9 cellular contexts compared by ENCODE assay signal in the genomic region with DNA sequence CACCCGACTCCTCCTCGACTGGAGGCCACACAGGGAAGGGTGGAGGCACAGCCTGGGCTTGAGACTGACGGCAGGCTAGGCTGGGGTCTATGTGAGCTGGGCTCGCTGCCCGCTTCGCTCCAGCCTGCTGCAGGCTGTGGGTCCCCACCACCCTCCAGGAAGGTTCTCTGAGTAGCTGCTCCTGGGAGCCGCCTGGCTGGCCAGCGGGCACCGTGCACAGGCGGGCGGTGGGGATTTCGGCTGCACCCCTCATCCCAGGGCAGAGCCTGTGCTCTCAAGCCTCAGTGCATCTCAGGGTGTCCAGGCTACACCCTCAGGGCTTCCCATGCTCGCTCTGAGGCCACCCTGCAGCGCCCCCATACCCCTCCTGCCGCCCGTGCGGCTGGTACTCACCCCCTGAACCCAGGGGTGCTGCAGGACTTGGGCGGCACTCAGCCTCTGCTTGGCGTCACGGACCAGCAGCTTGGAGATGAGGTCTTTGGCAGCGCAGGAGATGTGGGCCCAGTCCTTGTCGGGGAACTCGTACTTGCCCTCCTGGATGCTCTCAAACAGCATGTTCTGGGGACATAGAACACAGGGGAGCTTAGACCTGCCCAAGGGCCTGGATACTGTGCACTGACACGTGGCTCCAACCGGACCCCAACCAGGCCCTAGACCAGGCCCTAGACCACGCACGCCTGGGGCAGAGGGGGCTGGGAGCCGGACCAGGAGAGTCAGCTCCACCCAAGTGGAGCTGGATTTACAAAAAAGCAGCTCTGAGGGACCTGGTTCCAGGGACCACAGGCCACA. TPM values are rescaled to one million over a fixed set of nuclear protein-coding genes. Genes with fewer than 3 reads are reported as not detected.
DNase-seq lines count a peak whose midpoint lies in the region; ATAC-seq, FAIRE-seq and TF ChIP-seq lines count a peak whose summit lies in the region.
"Had no signal": no experiment of that assay in that cellular context is flagged by ENCODE, and none has a peak within 500 bp of the region (broad histone marks: within the 10 kb centered on the region; RNA-seq: fewer than 3 reads in every experiment).

No MANE protein-coding gene starts in this region.

- POLR2A ChIA-PET in activated CD4-positive, alpha-beta T cell treated with anti-CD3 and anti-CD28 coated beads, Interleukin-2, amount 10 ng/mL, durations not matched to agents 7 days and 5 days (lab: Charles Lee): no interaction called here
- POLR2A ChIA-PET in HepG2 (lab: Yijun Ruan, JAX): interaction anchor here (1.5 to 2.6 kb wide), 3 partner anchors 11 to 20 kb away, joined by 5 to 7 read pairs (median 5); no protein-coding TSS in a partner anchor

- no peaks in the 10 kb centered on the region for H3K27me3 Mint-ChIP-seq in activated CD4-positive, alpha-beta T cell treated with anti-CD3 and anti-CD28 coated beads, Interleukin-2, amount 10 ng/mL, durations not matched to agents 7 days and 5 days

- peaks cover 37% of the 10 kb centered on the region for H3K4me1 ChIP-seq in adipocyte (ENCODE audit: control insufficient read depth, insufficient read depth, low read length)
- no peaks in the 10 kb centered on the region for H3K4me1 ChIP-seq in HepG2 (ENCODE audit: insufficient read depth, low read length)
- H3K4me1 ChIP-seq in thoracic aorta (ENCODE audit: control insufficient read depth in 1 of 2, low read depth in 2 of 2): peaks cover 20 to 49% of the 10 kb centered on the region in 2 donors

- ATAC-seq in HepG2: no peak; the same call in 2 of the 3 replicates
- no peak for ATAC-seq in thoracic aorta (ENCODE audit: insufficient number of reproducible peaks, low FRiP score, low read depth)
- ATAC-seq in HG03280 (IDR thresholded peaks at IDR 0.05; ENCODE audit: unreplicated experiment): no peak

- H4K20me1 ChIP-seq in HepG2 (ENCODE audit: insufficient read depth, low read length): 0 out of 2 replicates have a peak, but pooled peaks cover 8% of the 10 kb centered on the region

- no peak for DNase-seq in activated CD4-positive, alpha-beta T cell treated with anti-CD3 and anti-CD28 coated beads, Interleukin-2, amount 10 ng/mL, durations not matched to agents 7 days and 5 days
- DNase-seq in activated CD4-positive, alpha-beta T cell treated with anti-CD3 and anti-CD28 coated beads for 4 hours: no peak
- DNase-seq in adipocyte (ENCODE audit: low read depth): no peak
- no peak for DNase-seq in HepG2 (ENCODE audit: low spot score)
- no peak for DNase-seq in thoracic aorta (ENCODE audit: low spot score)
- DNase-seq in HuH-7.5 (ENCODE audit: low spot score): no peak
- DNase-seq in AG08395 (ENCODE audit: low spot score): no peak

- CTCF ChIA-PET in activated CD4-positive, alpha-beta T cell treated with anti-CD3 and anti-CD28 coated beads, Interleukin-2, amount 10 ng/mL, durations not matched to agents 7 days and 5 days (lab: Charles Lee): interaction anchor here (0.6 to 2.0 kb wide), 2 partner anchors 12 to 21 kb away, joined by 3 to 5 read pairs; no protein-coding TSS in a partner anchor
- CTCF ChIA-PET in HepG2 (lab: Yijun Ruan, JAX; ENCODE audit: low intra/inter-chr PET ratio, low total read pairs): no interaction called here

- WGBS in HepG2 (ENCODE audit: low lambda C conversion rate): 99% methylated on average over 14 of the region's 28 CpGs

- no TSS peak for BruUV-seq in HepG2 (replicated peaks; lab: Mats Ljungman, UMichigan)

- H3K27ac ChIP-seq in HepG2 (ENCODE audit: extremely low read length, insufficient read depth, low read length) (no peak overlapping the region), thoracic aorta (peak overlapping the region; percentile 76 to 88)

- in situ Hi-C loops in HepG2 (cut with HindIII; ENCODE audit: extremely low pct_ligation_motif_present, low pct_unique_long_range_greater_than_20kb): no loop called here

- H3K79me2 ChIP-seq in HepG2 (ENCODE audit: insufficient read depth, low read length): no peaks in the 10 kb centered on the region

- H3K9ac ChIP-seq in adipocyte (ENCODE audit: low read length) (peak overlapping the region; percentile 12), HepG2 (ENCODE audit: insufficient read depth, low read depth, low read length) (no peak overlapping the region)

- TF ChIP-seq EP300 in HepG2 (IDR thresholded peaks at IDR 0.05; ENCODE audit: low read depth in 2 of 2, low read length in 2 of 2): no peak
- TF ChIP-seq EP300 in HepG2 (CRISPR knock-in tag; IDR thresholded peaks at IDR 0.05; ENCODE audit: borderline replicate concordance): no peak

- H3K9me3 ChIP-seq in adipocyte (ENCODE audit: control insufficient read depth, low read length) (peaks cover under 1% of the 10 kb centered on the region), HepG2 (ENCODE audit: low read length) (no peaks in the 10 kb centered on the region), thoracic aorta (peaks cover 1% of the 10 kb centered on the region)

- no peak for TF ChIP-seq CTCF in HepG2 (CRISPR knock-in tag; IDR thresholded peaks at IDR 0.05)
- TF ChIP-seq CTCF in thoracic aorta (IDR thresholded peaks at IDR 0.05): no peak

- H3K4me1 Mint-ChIP-seq in activated CD4-positive, alpha-beta T cell treated with anti-CD3 and anti-CD28 coated beads, Interleukin-2, amount 10 ng/mL, durations not matched to agents 7 days and 5 days: peaks cover 31% of the 10 kb centered on the region

- H3K36me3 ChIP-seq in adipocyte (ENCODE audit: control insufficient read depth, insufficient read depth, low read length, severe bottlenecking): peaks cover 80% of the 10 kb centered on the region
- H3K36me3 ChIP-seq in HepG2 (replicated peaks in 1 of 2; ENCODE audit: control insufficient read depth in 1 of 2, insufficient read depth in 2 of 2, low read length in 2 of 2): peaks cover 19 to 47% of the 10 kb centered on the region in 2 experiments
- H3K36me3 ChIP-seq in thoracic aorta: peaks cover 54% of the 10 kb centered on the region

- no peak for TF ChIP-seq POLR2A in HepG2 (IDR thresholded peaks at IDR 0.05; ENCODE audit: insufficient read depth in 1 of 2, low read depth in 2 of 2, low read length in 2 of 2)

- H3K27me3 ChIP-seq in adipocyte (replicated peaks; ENCODE audit: control insufficient read depth, insufficient read depth, low read length) (no peaks in the 10 kb centered on the region), HepG2 (ENCODE audit: control insufficient read depth in 1 of 2, insufficient read depth in 2 of 2, low read length in 2 of 2) (no peaks in the 10 kb centered on the region), thoracic aorta (replicated peaks; ENCODE audit: insufficient read depth) (no peaks in the 10 kb centered on the region)

- peak overlapping the region; percentile 85 for H3K27ac Mint-ChIP-seq in activated CD4-positive, alpha-beta T cell treated with anti-CD3 and anti-CD28 coated beads, Interleukin-2, amount 10 ng/mL, durations not matched to agents 7 days and 5 days

- H2AFZ ChIP-seq in HepG2 (ENCODE audit: low read length): no peak overlapping the region

- TF ChIP-seq RAD21 in HepG2 (CRISPR knock-in tag; IDR thresholded peaks at IDR 0.05): no peak

- no peak overlapping the region for H3K4me2 ChIP-seq in HepG2 (ENCODE audit: low read depth, low read length)

- H3K4me3 Mint-ChIP-seq in activated CD4-positive, alpha-beta T cell treated with anti-CD3 and anti-CD28 coated beads, Interleukin-2, amount 10 ng/mL, durations not matched to agents 7 days and 5 days: peak overlapping the region; percentile 54

- intact Hi-C loops in HepG2 (cut with micrococcal nuclease; ENCODE audit: unreplicated experiment): no loop called here

- H3K36me3 Mint-ChIP-seq in activated CD4-positive, alpha-beta T cell treated with anti-CD3 and anti-CD28 coated beads, Interleukin-2, amount 10 ng/mL, durations not matched to agents 7 days and 5 days (ENCODE audit: low read depth): peaks cover 21% of the 10 kb centered on the region

- H3K9me3 Mint-ChIP-seq in activated CD4-positive, alpha-beta T cell treated with anti-CD3 and anti-CD28 coated beads, Interleukin-2, amount 10 ng/mL, durations not matched to agents 7 days and 5 days: no peaks in the 10 kb centered on the region

- H3K4me3 ChIP-seq in adipocyte (ENCODE audit: low read length): no peak overlapping the region
- no peak overlapping the region for H3K4me3 ChIP-seq in HepG2 (replicated peaks in 1 of 3; ENCODE audit: insufficient read depth in 1 of 3, low read depth in 2 of 3, low read length in 3 of 3)
- no peak overlapping the region for H3K4me3 ChIP-seq in thoracic aorta

- no peak for FAIRE-seq in HepG2 (lab: Jason Lieb, UNC)
- FAIRE-seq: bronchial epithelial cell had no signal

RNA-seq across cellular contexts. Expression of gene MKNK2, which starts 10.2 kb away (rescaled TPM):
- 100 to 1,000 TPM; 198 to 228 TPM for total RNA-seq in activated CD4-positive, alpha-beta T cell treated with anti-CD3 and anti-CD28 coated beads, Interleukin-2, amount 10 ng/mL, durations not matched to agents 7 days and 5 days
- total RNA-seq in HepG2 (2016; rRNA removed; fragmentation: Illumina TruSeq; extraction: Trizol): 35.5 and 44.9 TPM in 2 replicates
- total RNA-seq in HepG2 (2016; cell fraction: cytosol; rRNA removed; fragmentation: Illumina TruSeq; extraction: Trizol; ENCODE audit: low read depth): 52.3 and 57.0 TPM in 2 replicates
- total RNA-seq in HepG2 (2016; cell fraction: insoluble cytoplasmic fraction; rRNA removed; fragmentation: Illumina TruSeq; extraction: Trizol): 30.7 and 45.2 TPM in 2 replicates
- 90.7 and 98.8 TPM in 2 replicates for total RNA-seq in HepG2 (2016; cell fraction: membrane; rRNA removed; fragmentation: Illumina TruSeq; extraction: Trizol)
- total RNA-seq in HepG2 (2016; cell fraction: nucleus; rRNA removed; fragmentation: Illumina TruSeq; extraction: Trizol): 29.7 and 31.4 TPM in 2 replicates
- polyA plus RNA-seq in HepG2 (2011; rRNA removed): 112 and 129 TPM in 2 replicates
- 75.6 and 125 TPM in 2 replicates for polyA plus RNA-seq in HepG2 (2011; cell fraction: cytosol; rRNA removed)
- 253 and 307 TPM in 2 replicates for polyA plus RNA-seq in HepG2 (2011; cell fraction: nucleus; rRNA removed)
- polyA plus RNA-seq in HepG2 (2012): 68.1 and 73.6 TPM in 2 replicates
- 65.6 and 66.5 TPM in 2 replicates for polyA plus RNA-seq in HepG2 (2016; cell fraction: cytosol; fragmentation: Illumina TruSeq; extraction: Trizol; ENCODE audit: low read depth)
- polyA plus RNA-seq in HepG2 (2016; cell fraction: insoluble cytoplasmic fraction; fragmentation: Illumina TruSeq; extraction: Trizol; ENCODE audit: low read depth): 34.0 and 45.2 TPM in 2 replicates
- polyA plus RNA-seq in HepG2 (2016; cell fraction: membrane; fragmentation: Illumina TruSeq; extraction: Trizol; ENCODE audit: low read depth): 77.4 and 85.7 TPM in 2 replicates
- 73.2 and 74.3 TPM in 2 replicates for polyA plus RNA-seq in HepG2 (2016; cell fraction: nucleus; fragmentation: Illumina TruSeq; extraction: Trizol; ENCODE audit: insufficient read depth, low read depth)
- 79.7 and 204 TPM in 2 replicates for polyA minus RNA-seq in HepG2 (2011; rRNA and poly(A)+ RNA removed; ENCODE audit: low replicate concordance)
- 99.9 and 101 TPM in 2 replicates for polyA minus RNA-seq in HepG2 (2011; cell fraction: cytosol; rRNA and poly(A)+ RNA removed)
- 40.2 and 51.7 TPM in 2 replicates for polyA minus RNA-seq in HepG2 (2011; cell fraction: nucleus; rRNA and poly(A)+ RNA removed)
- 10 to 100 TPM; 69.7 to 96.3 TPM for total RNA-seq in thoracic aorta

RNA-seq across cellular contexts. Expression of gene BTBD2, which starts 25.3 kb away (rescaled TPM):
- total RNA-seq in activated CD4-positive, alpha-beta T cell treated with anti-CD3 and anti-CD28 coated beads, Interleukin-2, amount 10 ng/mL, durations not matched to agents 7 days and 5 days: 10 to 100 TPM; 61.3 to 66.3 TPM
- total RNA-seq in HepG2 (2016; rRNA removed; fragmentation: Illumina TruSeq; extraction: Trizol) (28.1 and 30.9 TPM in 2 replicates), thoracic aorta (100 to 1,000 TPM in 1 of 2 donors, 10 to 100 TPM in 1; 43.2 to 107 TPM)
- total RNA-seq in HepG2 (2016; cell fraction: cytosol; rRNA removed; fragmentation: Illumina TruSeq; extraction: Trizol; ENCODE audit: low read depth): 33.3 and 38.0 TPM in 2 replicates
- total RNA-seq in HepG2 (2016; cell fraction: insoluble cytoplasmic fraction; rRNA removed; fragmentation: Illumina TruSeq; extraction: Trizol): 26.7 and 27.1 TPM in 2 replicates
- total RNA-seq in HepG2 (2016; cell fraction: membrane; rRNA removed; fragmentation: Illumina TruSeq; extraction: Trizol): 73.7 and 74.9 TPM in 2 replicates
- 18.7 and 18.8 TPM in 2 replicates for total RNA-seq in HepG2 (2016; cell fraction: nucleus; rRNA removed; fragmentation: Illumina TruSeq; extraction: Trizol)
- 45.3 and 45.6 TPM in 2 replicates for polyA plus RNA-seq in HepG2 (2011; rRNA removed)
- polyA plus RNA-seq in HepG2 (2011; cell fraction: cytosol; rRNA removed): 23.9 and 43.2 TPM in 2 replicates
- polyA plus RNA-seq in HepG2 (2011; cell fraction: nucleus; rRNA removed): 43.1 and 48.6 TPM in 2 replicates
- polyA plus RNA-seq in HepG2 (2012): 46.5 and 49.0 TPM in 2 replicates
- polyA plus RNA-seq in HepG2 (2016; cell fraction: cytosol; fragmentation: Illumina TruSeq; extraction: Trizol; ENCODE audit: low read depth): 74.0 and 79.4 TPM in 2 replicates
- polyA plus RNA-seq in HepG2 (2016; cell fraction: insoluble cytoplasmic fraction; fragmentation: Illumina TruSeq; extraction: Trizol; ENCODE audit: low read depth): 39.4 and 51.6 TPM in 2 replicates
- 106 and 123 TPM in 2 replicates for polyA plus RNA-seq in HepG2 (2016; cell fraction: membrane; fragmentation: Illumina TruSeq; extraction: Trizol; ENCODE audit: low read depth)
- 43.6 and 45.5 TPM in 2 replicates for polyA plus RNA-seq in HepG2 (2016; cell fraction: nucleus; fragmentation: Illumina TruSeq; extraction: Trizol; ENCODE audit: insufficient read depth, low read depth)
- 32.8 and 55.6 TPM in 2 replicates for polyA minus RNA-seq in HepG2 (2011; rRNA and poly(A)+ RNA removed; ENCODE audit: low replicate concordance)
- polyA minus RNA-seq in HepG2 (2011; cell fraction: cytosol; rRNA and poly(A)+ RNA removed): 39.1 and 43.2 TPM in 2 replicates
- polyA minus RNA-seq in HepG2 (2011; cell fraction: nucleus; rRNA and poly(A)+ RNA removed): 10.3 and 12.1 TPM in 2 replicates

RNA-seq across cellular contexts. Expression of gene MOB3A, which starts 55.3 kb away (rescaled TPM):
- total RNA-seq in activated CD4-positive, alpha-beta T cell treated with anti-CD3 and anti-CD28 coated beads, Interleukin-2, amount 10 ng/mL, durations not matched to agents 7 days and 5 days: 100 to 1,000 TPM; 217 to 239 TPM
- total RNA-seq in HepG2 (2016; rRNA removed; fragmentation: Illumina TruSeq; extraction: Trizol) (3.5 and 4.3 TPM in 2 replicates), thoracic aorta (10 to 100 TPM; 37.8 to 50.9 TPM)
- total RNA-seq in HepG2 (2016; cell fraction: cytosol; rRNA removed; fragmentation: Illumina TruSeq; extraction: Trizol; ENCODE audit: low read depth): 2.2 and 2.7 TPM in 2 replicates
- total RNA-seq in HepG2 (2016; cell fraction: insoluble cytoplasmic fraction; rRNA removed; fragmentation: Illumina TruSeq; extraction: Trizol): 3.5 and 4.0 TPM in 2 replicates
- 2.7 and 3.2 TPM in 2 replicates for total RNA-seq in HepG2 (2016; cell fraction: membrane; rRNA removed; fragmentation: Illumina TruSeq; extraction: Trizol)
- 2.4 and 2.5 TPM in 2 replicates for total RNA-seq in HepG2 (2016; cell fraction: nucleus; rRNA removed; fragmentation: Illumina TruSeq; extraction: Trizol)
- 17.8 and 20.3 TPM in 2 replicates for polyA plus RNA-seq in HepG2 (2011; rRNA removed)
- polyA plus RNA-seq in HepG2 (2011; cell fraction: cytosol; rRNA removed): 13.9 and 16.9 TPM in 2 replicates
- 10.8 and 12.6 TPM in 2 replicates for polyA plus RNA-seq in HepG2 (2011; cell fraction: nucleus; rRNA removed)
- 6.2 and 6.8 TPM in 2 replicates for polyA plus RNA-seq in HepG2 (2012)
- 0.97 and 1.0 TPM in 2 replicates for polyA plus RNA-seq in HepG2 (2016; cell fraction: cytosol; fragmentation: Illumina TruSeq; extraction: Trizol; ENCODE audit: low read depth)
- polyA plus RNA-seq in HepG2 (2016; cell fraction: insoluble cytoplasmic fraction; fragmentation: Illumina TruSeq; extraction: Trizol; ENCODE audit: low read depth): 6.2 and 7.9 TPM in 2 replicates
- 2.8 TPM in 2 replicates for polyA plus RNA-seq in HepG2 (2016; cell fraction: membrane; fragmentation: Illumina TruSeq; extraction: Trizol; ENCODE audit: low read depth)
- polyA plus RNA-seq in HepG2 (2016; cell fraction: nucleus; fragmentation: Illumina TruSeq; extraction: Trizol; ENCODE audit: insufficient read depth, low read depth): 6.6 and 6.8 TPM in 2 replicates
- polyA minus RNA-seq in HepG2 (2011; rRNA and poly(A)+ RNA removed; ENCODE audit: low replicate concordance): 23.6 and 71.5 TPM in 2 replicates
- polyA minus RNA-seq in HepG2 (2011; cell fraction: cytosol; rRNA and poly(A)+ RNA removed): 19.3 and 25.0 TPM in 2 replicates
- polyA minus RNA-seq in HepG2 (2011; cell fraction: nucleus; rRNA and poly(A)+ RNA removed): 5.3 and 6.0 TPM in 2 replicates

RNA-seq across cellular contexts. Expression of gene IZUMO4, which starts 55.9 kb away (rescaled TPM):
- 1 to 10 TPM; 7.5 to 9.9 TPM for total RNA-seq in activated CD4-positive, alpha-beta T cell treated with anti-CD3 and anti-CD28 coated beads, Interleukin-2, amount 10 ng/mL, durations not matched to agents 7 days and 5 days
- 0.24 and 0.77 TPM in 2 replicates for total RNA-seq in HepG2 (2016; rRNA removed; fragmentation: Illumina TruSeq; extraction: Trizol)
- 0.79 and 0.91 TPM in 2 replicates for total RNA-seq in HepG2 (2016; cell fraction: cytosol; rRNA removed; fragmentation: Illumina TruSeq; extraction: Trizol; ENCODE audit: low read depth)
- total RNA-seq in HepG2 (2016; cell fraction: insoluble cytoplasmic fraction; rRNA removed; fragmentation: Illumina TruSeq; extraction: Trizol): 0.34 and 1.5 TPM in 2 replicates
- total RNA-seq in HepG2 (2016; cell fraction: membrane; rRNA removed; fragmentation: Illumina TruSeq; extraction: Trizol): 0.83 and 1.5 TPM in 2 replicates
- total RNA-seq in HepG2 (2016; cell fraction: nucleus; rRNA removed; fragmentation: Illumina TruSeq; extraction: Trizol): 1.1 and 2.5 TPM in 2 replicates
- 3.9 and 4.1 TPM in 2 replicates for polyA plus RNA-seq in HepG2 (2011; rRNA removed)
- 0.55 and 0.75 TPM in 2 replicates for polyA plus RNA-seq in HepG2 (2011; cell fraction: cytosol; rRNA removed)
- polyA plus RNA-seq in HepG2 (2011; cell fraction: nucleus; rRNA removed): 66.6 and 91.0 TPM in 2 replicates
- 1.7 and 4.4 TPM in 2 replicates for polyA plus RNA-seq in HepG2 (2012)
- polyA plus RNA-seq in HepG2 (2016; cell fraction: cytosol; fragmentation: Illumina TruSeq; extraction: Trizol; ENCODE audit: low read depth): 0.57 and 1.2 TPM in 2 replicates
- 0.45 and 0.53 TPM in 2 replicates for polyA plus RNA-seq in HepG2 (2016; cell fraction: insoluble cytoplasmic fraction; fragmentation: Illumina TruSeq; extraction: Trizol; ENCODE audit: low read depth)
- 0.94 TPM in 2 replicates for polyA plus RNA-seq in HepG2 (2016; cell fraction: membrane; fragmentation: Illumina TruSeq; extraction: Trizol; ENCODE audit: low read depth)
- 4.3 and 6.3 TPM in 2 replicates for polyA plus RNA-seq in HepG2 (2016; cell fraction: nucleus; fragmentation: Illumina TruSeq; extraction: Trizol; ENCODE audit: insufficient read depth, low read depth)
- 0.54 and 2.7 TPM in 2 replicates for polyA minus RNA-seq in HepG2 (2011; rRNA and poly(A)+ RNA removed; ENCODE audit: low replicate concordance)
- polyA minus RNA-seq in HepG2 (2011; cell fraction: cytosol; rRNA and poly(A)+ RNA removed): not detected in 2 replicates
- 1.9 and 4.2 TPM in 2 replicates for polyA minus RNA-seq in HepG2 (2011; cell fraction: nucleus; rRNA and poly(A)+ RNA removed)
- 1 to 10 TPM; 3.1 to 6.1 TPM for total RNA-seq in thoracic aorta

Comparison
In these comparisons a context has a peak if more than half of its experiments do, and no peak if none do; other contexts are left out.
1. RNA of gene MOB3A, which starts 55.3 kb away (total RNA-seq): 217 to 239 TPM in activated CD4-positive, alpha-beta T cell treated with anti-CD3 and anti-CD28 coated beads, Interleukin-2, amount 10 ng/mL, durations not matched to agents 7 days and 5 days and 37.8 to 50.9 TPM in thoracic aorta; 2.2 to 4.3 TPM in HepG2; every median in the first group is over 4 times any median in the second.